Comparison of ENCODE assay signal across 15 cellular contexts in the genomic region with DNA sequence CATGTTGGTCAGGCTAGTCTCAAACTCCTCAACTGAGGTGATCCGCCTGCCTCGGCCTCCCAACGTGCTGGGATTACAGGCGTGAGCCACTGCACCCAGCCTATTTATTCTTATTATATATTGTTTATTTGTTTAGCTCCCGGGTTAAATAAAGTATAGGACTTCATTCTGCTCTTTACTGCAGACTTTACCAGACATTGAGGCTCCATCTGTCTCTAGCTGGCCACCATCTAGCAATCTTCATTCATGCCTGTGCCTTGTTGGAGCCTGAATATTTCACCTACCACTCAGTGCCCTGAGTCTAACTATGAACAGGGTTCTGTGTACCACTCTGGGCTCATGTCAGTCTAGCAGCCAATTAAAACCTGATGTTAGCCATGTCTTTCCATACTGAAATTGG. TPM values are rescaled to one million over a fixed set of nuclear protein-coding genes. Genes with fewer than 3 reads are reported as not detected.
DNase-seq lines count a peak whose midpoint lies in the region; ATAC-seq and TF ChIP-seq lines count a peak whose summit lies in the region.
"Had no signal": no experiment of that assay in that cellular context is flagged by ENCODE, and none has a peak within 500 bp of the region (broad histone marks: within the 10 kb centered on the region; RNA-seq: fewer than 3 reads in every experiment).

No MANE protein-coding gene starts in this region.

- no peaks in the 10 kb centered on the region for H3K27me3 ChIP-seq in SJSA1 (replicated peaks)
- H3K27me3 ChIP-seq: BE2C had no signal

- H3K4me1 Mint-ChIP-seq in HFFc6 (ENCODE audit: low read depth) (peaks cover 69% of the 10 kb centered on the region), neural crest cell (peaks cover 24% of the 10 kb centered on the region)

- H3K36me3 ChIP-seq in SJSA1, result peaks cover 42% of the 10 kb centered on the region
- H3K36me3 ChIP-seq: BE2C, HAP-1 had no signal

- H3K9me3 Mint-ChIP-seq in HFFc6 (peaks cover 16% of the 10 kb centered on the region; the same call in 1 of the 2 replicates), neural crest cell (no peaks in the 10 kb centered on the region)

- H3K36me3 Mint-ChIP-seq in HFFc6 (ENCODE audit: low read depth) (peaks cover 57% of the 10 kb centered on the region), neural crest cell (ENCODE audit: low read depth) (no peaks in the 10 kb centered on the region)
- H3K36me3 Mint-ChIP-seq: CD4-positive, CD25-positive, alpha-beta regulatory T cell had no signal

- H3K4me1 ChIP-seq in SJSA1 (replicated peaks), result peaks cover 61% of the 10 kb centered on the region
- H3K4me1 ChIP-seq: BE2C had no signal

- peak overlapping the region; percentile 81 for H3K27ac ChIP-seq in SJSA1

- H3K27ac Mint-ChIP-seq in HFFc6, result peak overlapping the region; percentile 56
- no peak overlapping the region for H3K27ac Mint-ChIP-seq in neural crest cell (ENCODE audit: unreplicated experiment)
- H3K27ac Mint-ChIP-seq: CD4-positive, CD25-positive, alpha-beta regulatory T cell had no signal

- no peak for DNase-seq in HFFc6
- DNase-seq in SJSA1 (ENCODE audit: low read depth in 1 of 2, low spot score in 2 of 2), result peak; percentile 71 to 81
- no peak for DNase-seq in neural crest cell (ENCODE audit: low read depth, low spot score)
- no peak for DNase-seq in NCI-H524 treated with DMSO at 0.1 percent for 48 hours (lab: John Stamatoyannopoulos, UW)
- DNase-seq: ACHN; BE2C; C1 segment of cervical spinal cord; Caco-2; CD4-positive, CD25-positive, alpha-beta regulatory T cell; GDM1; KG1 had no signal

- H3K27me3 Mint-ChIP-seq in HFFc6 (ENCODE audit: insufficient read depth), result peaks cover 46% of the 10 kb centered on the region
- H3K27me3 Mint-ChIP-seq in neural crest cell (ENCODE audit: low read depth), result peaks cover 7% of the 10 kb centered on the region

- H3K4me3 Mint-ChIP-seq in HFFc6 (peak overlapping the region; percentile 45; the same call in 1 of the 2 replicates), neural crest cell (peak overlapping the region; percentile 28)

- ATAC-seq in HG02973 (IDR thresholded peaks at IDR 0.05; ENCODE audit: unreplicated experiment) (no peak), HG03439 (IDR thresholded peaks at IDR 0.05; ENCODE audit: unreplicated experiment) (no peak)
- ATAC-seq: HepG2 had no signal

- H3K4me3 ChIP-seq in SJSA1, result no peak overlapping the region
- H3K4me3 ChIP-seq: HAP-1 had no signal

- TF ChIP-seq CTCF in HFFc6 (IDR thresholded peaks at IDR 0.05), result no peak
- TF ChIP-seq CTCF in neural crest cell (conservative IDR thresholded peaks at IDR 0.05), result no peak

- H3K9me3 ChIP-seq in SJSA1 (replicated peaks), result no peaks in the 10 kb centered on the region; the same call in 1 of the 2 replicates
- H3K9me3 ChIP-seq: BE2C, Caco-2, HAP-1 had no signal

RNA-seq across cellular contexts. Expression of gene DDAH1, which starts 2.1 kb away (rescaled TPM):
- total RNA-seq in HFFc6 (2021; fragmentation: NEBNext Ultra II Directional; extraction: Animal tissue kit (Norgen Biotek cat#: 25700)), result 100 to 1,000 TPM; 235 to 320 (median 277) TPM
- total RNA-seq in SJSA1 (2014; rRNA removed; shearing (Covaris generic)), result 97.5 and 108 TPM in 2 replicates
- 22.3 and 26.1 TPM in 2 replicates for total RNA-seq in neural crest cell

Comparison
In these comparisons a context has a peak if more than half of its experiments do, and no peak if none do; other contexts are left out.
1. DNase-seq: peak in SJSA1 (2 of 2); none in HFFc6 (single experiment), neural crest cell (single experiment) and NCI-H524 treated with DMSO at 0.1 percent for 48 hours (single experiment).